Comparison of ENCODE assay signal across 27 cellular contexts in genomic region chr3:189983612-189984011, GRCh38.
"Had no signal": no experiment of that assay in that cellular context is flagged by ENCODE, and none has a peak within 500 bp of the region (broad histone marks: within the 10 kb centered on the region; RNA-seq: fewer than 3 reads in every experiment).

No MANE protein-coding gene starts in this region.

- H3K4me1 Mint-ChIP-seq: activated B cell treated with CpG ODN at 0.5 μM for 24 hours; activated T-helper 17 cell treated with anti-CD3 and anti-CD28 coated beads, Interleukin-2, amount 50 U/mL, for 72 hours had no signal

- H3K9me3 Mint-ChIP-seq: activated B cell treated with CpG ODN at 0.5 μM for 24 hours; activated CD8-positive, alpha-beta T cell treated with anti-CD3 and anti-CD28 coated beads for 36 hours; activated T-cell treated with anti-CD3 and anti-CD28 coated beads, Interleukin-2, amount 50 U/mL, for 4 hours; activated T-helper 17 cell treated with anti-CD3 and anti-CD28 coated beads, Interleukin-2, amount 50 U/mL, for 72 hours had no signal

- H3K4me3 Mint-ChIP-seq: activated B cell treated with CpG ODN at 0.5 μM for 24 hours; activated CD8-positive, alpha-beta T cell treated with anti-CD3 and anti-CD28 coated beads for 36 hours; activated naive CD8-positive, alpha-beta T cell; activated T-cell treated with anti-CD3 and anti-CD28 coated beads, Interleukin-2, amount 50 U/mL, for 4 hours; activated T-helper 17 cell treated with anti-CD3 and anti-CD28 coated beads, Interleukin-2, amount 50 U/mL, for 72 hours had no signal

- DNase-seq: activated B cell treated with CpG ODN at 0.5 μM for 24 hours; activated CD4-positive, alpha-beta T cell treated with anti-CD3 and anti-CD28 coated beads for 48 hours; activated CD4-positive, alpha-beta T cell treated with anti-CD3 and anti-CD28 coated beads, Interleukin-2, amount 50 U/mL, for 1 hour; activated CD4-positive, alpha-beta T cell treated with anti-CD3 and anti-CD28 coated beads, Interleukin-2, amount 50 U/mL, for 48 hours; activated CD8-positive, alpha-beta memory T cell treated with anti-CD3 and anti-CD28 coated beads for 24 hours; activated CD8-positive, alpha-beta T cell treated with anti-CD3 and anti-CD28 coated beads for 36 hours; activated effector memory CD4-positive, alpha-beta T cell treated with Interleukin-2 at 50 U/mL for 16 hours; activated gamma-delta T cell treated with Interleukin-2 at 50 U/mL for 16 hours; activated naive CD4-positive, alpha-beta T cell treated with anti-CD3 and anti-CD28 coated beads, Interleukin-2, amount 50 U/mL, for 16 hours; activated naive CD4-positive, alpha-beta T cell treated with Interleukin-2 at 50 U/mL for 16 hours; activated T-cell treated with anti-CD3 and anti-CD28 coated beads, Interleukin-2, amount 50 U/mL, for 4 hours; amniotic stem cell; anterior cingulate cortex; body of pancreas; caudate nucleus; colonic mucosa; effector CD8-positive, alpha-beta T cell; esophagus squamous epithelium; foreskin melanocyte; head of caudate nucleus; T-helper 2 cell had no signal

- ATAC-seq: activated CD4-positive, CD25-positive, alpha-beta regulatory T cell treated with anti-CD3 and anti-CD28 coated beads, Interleukin-2, amount 50 U/mL, for 24 hours; activated CD8-positive, alpha-beta T cell treated with anti-CD3 and anti-CD28 coated beads for 36 hours; activated T-cell treated with anti-CD3 and anti-CD28 coated beads, Interleukin-2, amount 50 U/mL, for 4 hours; activated T-helper 17 cell treated with anti-CD3 and anti-CD28 coated beads, Interleukin-2, amount 50 U/mL, for 72 hours; body of pancreas; gastroesophageal sphincter had no signal

- H3K4me3 ChIP-seq: body of pancreas, colonic mucosa, esophagus squamous epithelium, gastroesophageal sphincter had no signal

- H3K27ac ChIP-seq: body of pancreas, colonic mucosa, epithelial cell of prostate, VCaP had no signal

- H3K4me1 ChIP-seq: colonic mucosa had no signal

- H3K27ac Mint-ChIP-seq: activated B cell treated with CpG ODN at 0.5 μM for 24 hours; activated CD8-positive, alpha-beta T cell treated with anti-CD3 and anti-CD28 coated beads for 36 hours; activated naive CD8-positive, alpha-beta T cell; activated T-helper 17 cell treated with anti-CD3 and anti-CD28 coated beads, Interleukin-2, amount 50 U/mL, for 72 hours had no signal

- H3K36me3 ChIP-seq: colonic mucosa, esophagus squamous epithelium had no signal

- H3K36me3 Mint-ChIP-seq: activated naive CD8-positive, alpha-beta T cell had no signal

- H3K9me3 ChIP-seq: body of pancreas, colonic mucosa, esophagus squamous epithelium, gastroesophageal sphincter had no signal

- H3K27me3 ChIP-seq: body of pancreas, colonic mucosa, esophagus squamous epithelium, gastroesophageal sphincter had no signal
